Comparison of ENCODE assay signal across 14 cellular contexts in the genomic region with DNA sequence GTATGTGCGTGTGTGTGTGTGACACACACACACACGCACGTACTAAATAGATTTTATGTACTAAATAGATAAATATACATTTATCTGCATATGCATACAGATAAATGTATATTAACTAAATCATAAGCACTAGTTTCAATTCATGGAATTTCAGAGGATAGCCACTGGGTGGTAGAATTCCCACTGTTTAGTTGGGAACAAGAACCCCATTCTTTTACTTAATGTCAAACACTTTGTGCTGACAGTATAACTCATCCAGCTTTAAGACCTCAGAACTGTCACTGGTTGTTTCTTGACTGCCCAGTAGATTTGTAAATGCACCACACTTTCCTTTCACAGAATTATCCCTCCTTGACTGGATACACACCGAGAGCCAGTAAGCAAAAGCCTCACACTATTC. TPM values are rescaled to one million over a fixed set of nuclear protein-coding genes. Genes with fewer than 3 reads are reported as not detected.
A peak's percentile ranks its signal among the peaks of the same experiment; 100 is the strongest.
DNase-seq lines count a peak whose midpoint lies in the region; ATAC-seq and TF ChIP-seq lines count a peak whose summit lies in the region.
"Had no signal": no experiment of that assay in that cellular context is flagged by ENCODE, and none has a peak within 500 bp of the region (broad histone marks: within the 10 kb centered on the region; RNA-seq: fewer than 3 reads in every experiment).

No MANE protein-coding gene starts in this region.

- no peak for DNase-seq in heart right ventricle
- no peak for DNase-seq in right atrium auricular region (ENCODE audit: low spot score)
- peak; percentile 44 for DNase-seq in choroid plexus epithelial cell (ENCODE audit: low read depth)
- no peak for DNase-seq in GF-D8 (lab: John Stamatoyannopoulos, UW)
- no peak for DNase-seq in KBM-7
- DNase-seq: activated CD4-positive, alpha-beta T cell treated with anti-CD3 and anti-CD28 coated beads, Interleukin-2, amount 50 U/mL, for 48 hours; NCI-H526 treated with DMSO at 0.1 percent for 48 hours; retina had no signal

- H3K4me3 ChIP-seq in heart right ventricle: no peak overlapping the region
- no peak overlapping the region for H3K4me3 ChIP-seq in right atrium auricular region
- no peak overlapping the region for H3K4me3 ChIP-seq in choroid plexus epithelial cell (ENCODE audit: low read depth, low read length)
- H3K4me3 ChIP-seq in liver (ENCODE audit: low read depth in 1 of 3, low read length in 3 of 3): no peak overlapping the region

- H3K36me3 ChIP-seq in heart right ventricle (no peaks in the 10 kb centered on the region), right atrium auricular region (no peaks in the 10 kb centered on the region), liver (ENCODE audit: control insufficient read depth in 4 of 4, insufficient read depth in 3 of 4, low read depth in 1 of 4, low read length in 3 of 4) (peaks cover 0 to 1% (median 0%) of the 10 kb centered on the region in 4 donors)

- H3K9me3 ChIP-seq in heart right ventricle: no peaks in the 10 kb centered on the region
- no peaks in the 10 kb centered on the region for H3K9me3 ChIP-seq in right atrium auricular region
- no peaks in the 10 kb centered on the region for H3K9me3 ChIP-seq in liver (ENCODE audit: control insufficient read depth in 4 of 4, low read length in 3 of 4)

- TF ChIP-seq CTCF in heart right ventricle (IDR thresholded peaks at IDR 0.05) (peak in 5 of 9 donors; percentile 15 to 32 (median 29)), right atrium auricular region (IDR thresholded peaks at IDR 0.05) (no peak), choroid plexus epithelial cell (conservative IDR thresholded peaks at IDR 0.05; ENCODE audit: low read depth, low read length) (peak; percentile 23), liver (IDR thresholded peaks at IDR 0.05; ENCODE audit: low read depth, low read length, missing input control) (no peak)

- H3K27ac ChIP-seq in heart right ventricle (peak overlapping the region in 5 of 10 donors; percentile 17 to 81 (median 75)), right atrium auricular region (peak overlapping the region in 1 of 2 donors; percentile 52), liver (ENCODE audit: low read depth in 1 of 2, low read length in 2 of 2) (no peak overlapping the region)

- in situ Hi-C loops in KBM-7 (cut with MboI; ENCODE audit: low pct_unique_long_range_greater_than_20kb, low sequenced_read_pairs): no loop called here

- ATAC-seq in heart right ventricle: no peak
- no peak for ATAC-seq in GM18907 (IDR thresholded peaks at IDR 0.05; ENCODE audit: unreplicated experiment)
- ATAC-seq in HG03175 (IDR thresholded peaks at IDR 0.05; ENCODE audit: unreplicated experiment): no peak
- ATAC-seq: activated naive CD4-positive, alpha-beta T cell treated with anti-CD3 and anti-CD28 coated beads, Interleukin-2, amount 50 U/mL, for 72 hours; HCT116 had no signal

- no peaks in the 10 kb centered on the region for H3K27me3 ChIP-seq in heart right ventricle
- no peaks in the 10 kb centered on the region for H3K27me3 ChIP-seq in right atrium auricular region
- H3K27me3 ChIP-seq in liver (ENCODE audit: control insufficient read depth in 4 of 4, insufficient read depth in 4 of 4, low read length in 3 of 4): no peaks in the 10 kb centered on the region

- no peak overlapping the region for H3K9ac ChIP-seq in liver (ENCODE audit: low read depth in 1 of 2, low read length in 2 of 2)

- intact Hi-C loops in heart right ventricle (cut with DNase I): no loop called here

- H3K4me1 ChIP-seq in heart right ventricle (peaks cover 4 to 64% (median 24%) of the 10 kb centered on the region in 9 donors), right atrium auricular region (peaks cover 0 to 36% of the 10 kb centered on the region in 2 donors), liver (ENCODE audit: control insufficient read depth in 4 of 4, insufficient read depth in 4 of 4, low read length in 3 of 4) (peaks cover 0 to 8% (median 3%) of the 10 kb centered on the region in 4 donors)

- 71 to 75% methylated on average over 4 of the region's 4 CpGs for WGBS in heart right ventricle, 2 donors
- WGBS in liver: 89% methylated on average over 4 of the region's 4 CpGs

- peak; percentile 53 to 58 for TF ChIP-seq RAD21 in liver (IDR thresholded peaks at IDR 0.05)

TF ChIP-seq in liver, 16 proteins besides CTCF, POLR2A, EP300 and RAD21:
- TF ChIP-seq FOXA1 (IDR thresholded peaks at IDR 0.05) (no peak), FOXA2 (IDR thresholded peaks at IDR 0.05) (no peak), HNF4G (IDR thresholded peaks at IDR 0.05) (no peak), NR2F2 (IDR thresholded peaks at IDR 0.05) (no peak), ATF3 (IDR thresholded peaks at IDR 0.05) (no peak), HNF4A (conservative IDR thresholded peaks at IDR 0.05) (no peak), MAX (IDR thresholded peaks at IDR 0.05) (no peak), YY1 (IDR thresholded peaks at IDR 0.05) (no peak)

RNA-seq across cellular contexts. Expression of gene PPARGC1A, which starts 32.5 kb away (rescaled TPM):
- total RNA-seq in heart right ventricle (100 to 1,000 TPM in 7 of 10 donors, 10 to 100 TPM in 3; 66.3 to 200 (median 106) TPM), right atrium auricular region (10 to 100 TPM; 41.6 to 72.3 TPM), liver (10 to 100 TPM in 1 of 2 donors, 1 to 10 TPM in 1; 7.7 to 34.6 TPM)
- polyA plus RNA-seq in heart right ventricle (10 to 100 TPM; 11.8 to 27.7 TPM), liver (10 to 100 TPM; 13.5 to 19.0 TPM)
- total RNA-seq: activated naive CD4-positive, alpha-beta T cell treated with anti-CD3 and anti-CD28 coated beads, Interleukin-2, amount 50 U/mL, for 72 hours; endothelial cell of umbilical vein had no signal
- polyA plus RNA-seq: endothelial cell of umbilical vein had no signal

Comparison
In these comparisons a context has a peak if more than half of its experiments do, and no peak if none do; other contexts are left out.
1. CTCF ChIP-seq: peak in heart right ventricle (5 of 9) and choroid plexus epithelial cell (single experiment); none in right atrium auricular region (0 of 2) and liver (single experiment).